In genomic region chr17:44779211-44780025, GRCh38 we compare ENCODE assay signal across 8 cellular contexts. TPM values are rescaled to one million over a fixed set of nuclear protein-coding genes. Genes with fewer than 3 reads are reported as not detected.
DNase-seq lines count a peak whose midpoint lies in the region; ATAC-seq, FAIRE-seq and TF ChIP-seq lines count a peak whose summit lies in the region.

No MANE protein-coding gene starts in this region.

- no peak overlapping the region for H3K9ac ChIP-seq in liver (ENCODE audit: low read depth in 1 of 2, low read length in 2 of 2)

- no peak overlapping the region for H3K27ac Mint-ChIP-seq in dendritic cell treated with granulocyte-macrophage colony-stimulating factor and Interleukin-4, amounts not matched to agents 40 ng/mL and 50 ng/mL, for 4 days

- no peaks in the 10 kb centered on the region for H3K9me3 ChIP-seq in liver (ENCODE audit: control insufficient read depth in 4 of 4, low read length in 3 of 4)

- H3K4me3 ChIP-seq in liver (ENCODE audit: low read depth in 1 of 3, low read length in 3 of 3): peak overlapping the region in 1 of 3 donors; percentile 40

- H3K27me3 Mint-ChIP-seq in dendritic cell treated with granulocyte-macrophage colony-stimulating factor and Interleukin-4, amounts not matched to agents 40 ng/mL and 50 ng/mL, for 4 days: peaks cover 72% of the 10 kb centered on the region

- H3K27me3 ChIP-seq in liver (ENCODE audit: control insufficient read depth in 4 of 4, insufficient read depth in 4 of 4, low read length in 3 of 4): peaks cover 0 to 5% (median 0%) of the 10 kb centered on the region in 4 donors

- DNase-seq in AG08395 (ENCODE audit: low spot score) (peak; percentile 85), H54 (ENCODE audit: insufficient read length, low spot score) (peak; percentile 95), NCI-H524 treated with DMSO at 0.1 percent for 48 hours (lab: John Stamatoyannopoulos, UW) (peak; percentile 44)
- peak; percentile 87 to 91 for DNase-seq in activated CD4-positive, alpha-beta T cell treated with anti-CD3 and anti-CD28 coated beads, Interleukin-2, amount 50 U/mL, for 48 hours
- peak; percentile 87 for DNase-seq in stimulated activated CD4-positive, alpha-beta T cell treated with anti-CD3 and anti-CD28 coated beads, Interleukin-4, amount 100 ng/mL, for 1 hour

- H3K4me1 ChIP-seq in liver (ENCODE audit: control insufficient read depth in 4 of 4, insufficient read depth in 4 of 4, low read length in 3 of 4): peaks cover 6 to 27% (median 17%) of the 10 kb centered on the region in 4 donors

- H3K27ac ChIP-seq in liver (ENCODE audit: low read depth in 1 of 2, low read length in 2 of 2): no peak overlapping the region

- peak; percentile 71 for TF ChIP-seq CTCF in liver (IDR thresholded peaks at IDR 0.05; ENCODE audit: low read depth, low read length, missing input control)

- peak; percentile 73 to 82 for TF ChIP-seq RAD21 in liver (IDR thresholded peaks at IDR 0.05)

- peak overlapping the region; percentile 53 for H3K4me3 Mint-ChIP-seq in dendritic cell treated with granulocyte-macrophage colony-stimulating factor and Interleukin-4, amounts not matched to agents 40 ng/mL and 50 ng/mL, for 4 days

- no peak for ATAC-seq in GM19452 (IDR thresholded peaks at IDR 0.05; ENCODE audit: unreplicated experiment)

- 23% methylated on average over 36 of the region's 36 CpGs for WGBS in liver

- H3K9me3 Mint-ChIP-seq in dendritic cell treated with granulocyte-macrophage colony-stimulating factor and Interleukin-4, amounts not matched to agents 40 ng/mL and 50 ng/mL, for 4 days: no peaks in the 10 kb centered on the region

- intact Hi-C loops in dendritic cell treated with granulocyte-macrophage colony-stimulating factor and Interleukin-4, amounts not matched to agents 40 ng/mL and 50 ng/mL, for 4 days (cut with micrococcal nuclease): loop anchor here (1.0 to 5.0 kb wide), 3 partner anchors 53 to 243 kb away; partner anchors contain the start of gene GJC1

- peaks cover 30% of the 10 kb centered on the region for H3K4me1 Mint-ChIP-seq in dendritic cell treated with granulocyte-macrophage colony-stimulating factor and Interleukin-4, amounts not matched to agents 40 ng/mL and 50 ng/mL, for 4 days (ENCODE audit: low read depth)

- no peak for TF ChIP-seq POLR2A in H54 (IDR thresholded peaks at IDR 0.05; ENCODE audit: low read depth, low read length)

- no peaks in the 10 kb centered on the region for H3K36me3 Mint-ChIP-seq in dendritic cell treated with granulocyte-macrophage colony-stimulating factor and Interleukin-4, amounts not matched to agents 40 ng/mL and 50 ng/mL, for 4 days (ENCODE audit: low read depth)

- FAIRE-seq in H54 (lab: Jason Lieb, UNC): no peak

- no peaks in the 10 kb centered on the region for H3K36me3 ChIP-seq in liver (ENCODE audit: control insufficient read depth in 4 of 4, insufficient read depth in 3 of 4, low read depth in 1 of 4, low read length in 3 of 4)

TF ChIP-seq in liver, 16 proteins besides CTCF, POLR2A, EP300 and RAD21:
- no peak for TF ChIP-seq YY1 (IDR thresholded peaks at IDR 0.05)
- TF ChIP-seq JUND (IDR thresholded peaks at IDR 0.05): peak in 1 of 2 donors; percentile 33
- TF ChIP-seq GABPA (IDR thresholded peaks at IDR 0.05 in 1 of 2, conservative IDR thresholded peaks at IDR 0.05 in 1 of 2): no peak
- TF ChIP-seq FOXA1 (IDR thresholded peaks at IDR 0.05): no peak
- TF ChIP-seq NR2F2 (IDR thresholded peaks at IDR 0.05): no peak
- TF ChIP-seq MAX (IDR thresholded peaks at IDR 0.05): no peak
- TF ChIP-seq EGR1 (IDR thresholded peaks at IDR 0.05; ENCODE audit: low read depth in 2 of 2): no peak

RNA-seq across cellular contexts. Expression of gene ADAM11, which starts 20.6 kb away (rescaled TPM):
- 1 to 10 TPM in 1 of 2 donors, under 1 TPM in 1; 0.08 to 1.1 TPM for total RNA-seq in liver
- polyA plus RNA-seq in liver: under 1 TPM in 1 of 2 donors, not detected in 1; 0.06 TPM

RNA-seq across cellular contexts. Expression of gene GJC1, which starts 50.7 kb away (rescaled TPM):
- total RNA-seq in liver: 1 to 10 TPM; 1.2 to 1.4 TPM
- polyA plus RNA-seq in liver: under 1 TPM; 0.17 to 0.37 TPM

Comparison
In these comparisons a context has a peak if more than half of its experiments do, and no peak if none do; other contexts are left out.
1. DNase-seq: peak in every context shown above with its lines; median percentile 95 in H54; 89 in activated CD4-positive, alpha-beta T cell treated with anti-CD3 and anti-CD28 coated beads, Interleukin-2, amount 50 U/mL, for 48 hours; 87 in stimulated activated CD4-positive, alpha-beta T cell treated with anti-CD3 and anti-CD28 coated beads, Interleukin-4, amount 100 ng/mL, for 1 hour; 85 in AG08395; 44 in NCI-H524 treated with DMSO at 0.1 percent for 48 hours.